In genomic region chr11:6646631-6647281, GRCh38 we compare ENCODE assay signal across 8 cellular contexts. TPM values are rescaled to one million over a fixed set of nuclear protein-coding genes. Genes with fewer than 3 reads are reported as not detected.
A peak's percentile ranks its signal among the peaks of the same experiment; 100 is the strongest.
DNase-seq lines count a peak whose midpoint lies in the region; ATAC-seq, FAIRE-seq and TF ChIP-seq lines count a peak whose summit lies in the region.

No MANE protein-coding gene starts in this region.

- H3K79me1 ChIP-seq in IMR-90 (ENCODE audit: low read depth in 1 of 2, low read length in 2 of 2), result peaks cover 5 to 40% of the 10 kb centered on the region in 2 experiments; a peak in 3 of 4 replicates

- ATAC-seq in GM21526 (IDR thresholded peaks at IDR 0.05; ENCODE audit: low FRiP score, unreplicated experiment) (peak; percentile 86), IMR-90 (ENCODE audit: low read depth) (peak; percentile 60)

- H3K4me1 ChIP-seq in IMR-90 (ENCODE audit: control insufficient read depth, insufficient read depth, low read length), result peaks cover 16% of the 10 kb centered on the region
- peaks cover 22% of the 10 kb centered on the region for H3K4me1 ChIP-seq in astrocyte (ENCODE audit: insufficient read depth, low read length)
- peaks cover 26% of the 10 kb centered on the region for H3K4me1 ChIP-seq in mesodermal cell (ENCODE audit: control insufficient read depth, insufficient read depth, low read length, poor library complexity, severe bottlenecking)

- H2AFZ ChIP-seq in IMR-90 (replicated peaks; ENCODE audit: low read length, poor library complexity) (peak overlapping the region; percentile 83), astrocyte (ENCODE audit: low read depth, low read length) (peak overlapping the region; percentile 26)

- H3K4me3 ChIP-seq in GM12864 (ENCODE audit: low read depth, low read length) (no peak overlapping the region), IMR-90 (ENCODE audit: insufficient read depth, low read depth, low read length) (no peak overlapping the region), astrocyte (ENCODE audit: insufficient read depth, low read depth, low read length) (peak overlapping the region; percentile 28), mesodermal cell (ENCODE audit: extremely low read depth, insufficient read depth, low read length, poor library complexity, severe bottlenecking) (no peak overlapping the region)

- H4K20me1 ChIP-seq in IMR-90 (ENCODE audit: insufficient read depth, low read length) (peaks cover 5% of the 10 kb centered on the region; the same call in 1 of the 2 replicates), astrocyte (ENCODE audit: insufficient read depth, low read length) (peaks cover 19% of the 10 kb centered on the region)

- peaks cover 26% of the 10 kb centered on the region for H3K9me1 ChIP-seq in IMR-90 (ENCODE audit: insufficient read depth, low read length)

- H3K23ac ChIP-seq in IMR-90 (ENCODE audit: low read depth, low read length), result peak overlapping the region; percentile 86; the same call in 1 of the 2 replicates

- peaks cover 2% of the 10 kb centered on the region for H3K9me3 Mint-ChIP-seq in astrocyte (ENCODE audit: unreplicated experiment)
- H3K9me3 Mint-ChIP-seq in Calu3 (ENCODE audit: low read depth, unreplicated experiment), result no peaks in the 10 kb centered on the region

- peak overlapping the region; percentile 9; the same call in 1 of the 2 replicates for H3K27ac ChIP-seq in IMR-90 (ENCODE audit: insufficient read depth, low read length)
- H3K27ac ChIP-seq in astrocyte (ENCODE audit: low read depth, low read length), result no peak overlapping the region
- peak overlapping the region; percentile 20 for H3K27ac ChIP-seq in mesodermal cell (ENCODE audit: low read depth, low read length, severe bottlenecking)

- no peak for TF ChIP-seq POLR2A in IMR-90 (IDR thresholded peaks at IDR 0.05; ENCODE audit: low read depth, low read length)

- H2AK9ac ChIP-seq in IMR-90 (replicated peaks; ENCODE audit: low read depth, low read length, poor library complexity), result peak overlapping the region; percentile 86

- POLR2A ChIA-PET in IMR-90 (lab: Charles Lee; ENCODE audit: unreplicated experiment), result no interaction called here

- H3K27me3 Mint-ChIP-seq in astrocyte (ENCODE audit: low read depth, unreplicated experiment) (peaks cover 7% of the 10 kb centered on the region), Calu3 (ENCODE audit: unreplicated experiment) (no peaks in the 10 kb centered on the region)

- H3K18ac ChIP-seq in IMR-90 (ENCODE audit: low read depth, low read length), result peak overlapping the region; percentile 68

- H3K27me3 ChIP-seq in IMR-90 (ENCODE audit: control insufficient read depth, insufficient read depth, low read length) (0 out of 2 replicates have a peak, but pooled peaks cover 3% of the 10 kb centered on the region), astrocyte (ENCODE audit: insufficient read depth, low read length) (peaks cover 23% of the 10 kb centered on the region)

- H3K4me3 Mint-ChIP-seq in astrocyte (ENCODE audit: unreplicated experiment) (no peak overlapping the region), Calu3 (ENCODE audit: low read depth, unreplicated experiment) (no peak overlapping the region)

- H3K9ac ChIP-seq in IMR-90 (ENCODE audit: low read depth, low read length), result no peak overlapping the region
- H3K9ac ChIP-seq in astrocyte (ENCODE audit: low read length), result no peak overlapping the region

- H3K36me3 Mint-ChIP-seq in astrocyte (ENCODE audit: low read depth, unreplicated experiment) (no peaks in the 10 kb centered on the region), Calu3 (ENCODE audit: insufficient read depth, unreplicated experiment) (no peaks in the 10 kb centered on the region)

- H2AK5ac ChIP-seq in IMR-90 (ENCODE audit: low read depth, low read length), result peak overlapping the region; percentile 88

- intact Hi-C loops in IMR-90 (cut with micrococcal nuclease), result no loop called here
- intact Hi-C loops in Calu3 (cut with micrococcal nuclease; ENCODE audit: unreplicated experiment), result no loop called here

- H3K56ac ChIP-seq in IMR-90 (ENCODE audit: extremely low read depth, insufficient read depth, low read length), result peak overlapping the region; percentile 35; the same call in 1 of the 2 replicates

- peak overlapping the region; percentile 81 for H2BK120ac ChIP-seq in IMR-90 (ENCODE audit: low read depth, low read length)

- in situ Hi-C loops in IMR-90 (cut with MboI; ENCODE audit: low sequenced_read_pairs), result no loop called here

- H3K36me3 ChIP-seq in IMR-90 (ENCODE audit: control insufficient read depth, insufficient read depth, low read length) (peaks cover 4% of the 10 kb centered on the region; the same call in 1 of the 2 replicates), astrocyte (ENCODE audit: insufficient read depth, low read length) (no peaks in the 10 kb centered on the region), mesodermal cell (ENCODE audit: control insufficient read depth, insufficient read depth, low read length) (peaks cover 38% of the 10 kb centered on the region)

- peak overlapping the region; percentile 12 for H2BK5ac ChIP-seq in IMR-90 (ENCODE audit: low read depth, low read length, poor library complexity, severe bottlenecking)

- H3K4me1 Mint-ChIP-seq in astrocyte (ENCODE audit: low read depth, unreplicated experiment), result no peaks in the 10 kb centered on the region
- no peaks in the 10 kb centered on the region for H3K4me1 Mint-ChIP-seq in Calu3 (ENCODE audit: low read depth, unreplicated experiment)

- H4K8ac ChIP-seq in IMR-90 (ENCODE audit: low read depth in 2 of 2, low read length in 2 of 2), result peak overlapping the region; percentile 47 to 94; a peak in 3 of 4 replicates

- no peak for TF ChIP-seq CTCF in GM12864 (IDR thresholded peaks at IDR 0.05; ENCODE audit: low read depth, low read length, missing control alignments)
- TF ChIP-seq CTCF in IMR-90 (conservative IDR thresholded peaks at IDR 0.05; ENCODE audit: low read depth, low read length), result no peak
- TF ChIP-seq CTCF in astrocyte (IDR thresholded peaks at IDR 0.05; ENCODE audit: insufficient read depth, low read depth, low read length), result no peak
- no peak for TF ChIP-seq CTCF in Calu3 (IDR thresholded peaks at IDR 0.05; ENCODE audit: unreplicated experiment)

- WGBS in IMR-90 (ENCODE audit: extremely low coverage in 2 of 2, insufficient read length in 1 of 2), 2 experiments, result no CpG with 5 or more reads among the region's 7 CpGs
- 80 to 90% methylated on average over 2 to 3 of the region's 7 CpGs for WGBS in mesodermal cell (ENCODE audit: insufficient coverage in 2 of 2), 2 experiments

- no peaks in the 10 kb centered on the region for H3K79me2 ChIP-seq in astrocyte (ENCODE audit: insufficient read depth, low read length)

- H4K5ac ChIP-seq in IMR-90 (ENCODE audit: low read depth, low read length), result peak overlapping the region; percentile 28

- H3K27ac Mint-ChIP-seq in astrocyte (ENCODE audit: unreplicated experiment) (no peak overlapping the region), Calu3 (ENCODE audit: unreplicated experiment) (no peak overlapping the region)

- peak overlapping the region; percentile 1; the same call in 1 of the 2 replicates for H3K4me2 ChIP-seq in IMR-90 (ENCODE audit: low read depth, low read length)
- peak overlapping the region; percentile 73 for H3K4me2 ChIP-seq in astrocyte (ENCODE audit: low read length)

- peak overlapping the region; percentile 64 for H3K14ac ChIP-seq in IMR-90 (replicated peaks; ENCODE audit: low read depth, low read length)

- peak overlapping the region; percentile 18; the same call in 1 of the 3 replicates for H2BK15ac ChIP-seq in IMR-90 (ENCODE audit: low read depth, low read length)

- no peak for TF ChIP-seq RAD21 in IMR-90 (IDR thresholded peaks at IDR 0.05; ENCODE audit: low read length)

- CTCF ChIA-PET in IMR-90 (lab: Yijun Ruan, JAX), result no interaction called here
- CTCF ChIA-PET in Calu3 (lab: Charles Lee), result no interaction called here

- BruUV-seq in IMR-90 (replicated peaks; lab: Mats Ljungman, UMichigan), result no TSS peak
- no TSS peak for BruUV-seq in Calu3 (replicated peaks; lab: Mats Ljungman, UMichigan)

- FAIRE-seq in astrocyte (lab: Jason Lieb, UNC), result no peak

- H3K4ac ChIP-seq in IMR-90 (ENCODE audit: low read depth, low read length), result peak overlapping the region; percentile 83

- dilution Hi-C loops in IMR-90 (cut with HindIII; ENCODE audit: low sequenced_read_pairs, unreplicated experiment), result no loop called here

- H2BK20ac ChIP-seq in IMR-90 (ENCODE audit: low read depth, low read length), result peak overlapping the region; percentile 75

- no peaks in the 10 kb centered on the region for H3K9me3 ChIP-seq in IMR-90 (ENCODE audit: control insufficient read depth, insufficient read depth, low read length)
- no peaks in the 10 kb centered on the region for H3K9me3 ChIP-seq in astrocyte (ENCODE audit: insufficient read depth, low read depth, low read length)
- no peaks in the 10 kb centered on the region for H3K9me3 ChIP-seq in mesodermal cell (ENCODE audit: control insufficient read depth, low read length)

- DNase-seq in GM12864 (ENCODE audit: low read depth), result peak; percentile 46
- DNase-seq in IMR-90, result peak; percentile 60
- DNase-seq in astrocyte (ENCODE audit: low read depth), result no peak
- DNase-seq in OCI-M2 (lab: John Stamatoyannopoulos, UW; ENCODE audit: unreplicated experiment), result no peak
- DNase-seq in Calu3, result no peak
- no peak for DNase-seq in NCI-H2196 treated with DMSO at 0.1 percent for 48 hours (lab: John Stamatoyannopoulos, UW; ENCODE audit: unreplicated experiment)

- H4K91ac ChIP-seq in IMR-90 (ENCODE audit: insufficient read depth, low read depth, low read length), result peak overlapping the region; percentile 85

RNA-seq across cellular contexts. Expression of gene DCHS1, which starts 8.9 kb away (rescaled TPM):
- total RNA-seq in IMR-90 (2012; rRNA removed) (1.4 and 1.7 TPM in 2 replicates), astrocyte (7.7 and 8.4 TPM in 2 replicates), Calu3 (2022) (0.02 TPM in 1 of 2 replicates, not detected in the other)
- polyA plus RNA-seq in IMR-90 (2012; rRNA removed), result 3.3 and 3.8 TPM in 2 replicates
- polyA plus RNA-seq in IMR-90 (2012; cell fraction: cytosol; rRNA removed), result 2.0 and 3.8 TPM in 2 replicates
- 6.7 and 13.0 TPM in 2 replicates for polyA plus RNA-seq in IMR-90 (2012; cell fraction: nucleus; rRNA removed; ENCODE audit: low replicate concordance)
- polyA plus RNA-seq in mesodermal cell (2013, experiment 1 of 2), result 61.7 TPM
- 45.3 TPM for polyA plus RNA-seq in mesodermal cell (2013, experiment 2 of 2)

RNA-seq across cellular contexts. Expression of gene TPP1, which starts 27.5 kb away (rescaled TPM):
- total RNA-seq in IMR-90 (2012; rRNA removed) (16.7 and 33.5 TPM in 2 replicates), astrocyte (43.4 and 58.3 TPM in 2 replicates), Calu3 (2022) (70.6 and 71.5 TPM in 2 replicates)
- 66.2 and 108 TPM in 2 replicates for polyA plus RNA-seq in IMR-90 (2012; rRNA removed)
- 41.8 and 75.0 TPM in 2 replicates for polyA plus RNA-seq in IMR-90 (2012; cell fraction: cytosol; rRNA removed)
- polyA plus RNA-seq in IMR-90 (2012; cell fraction: nucleus; rRNA removed; ENCODE audit: low replicate concordance), result 76.6 and 101 TPM in 2 replicates
- polyA plus RNA-seq in mesodermal cell (2013, experiment 1 of 2), result 66.1 TPM
- 56.8 TPM for polyA plus RNA-seq in mesodermal cell (2013, experiment 2 of 2)

RNA-seq across cellular contexts. Expression of gene TAF10, which starts 34.7 kb away (rescaled TPM):
- total RNA-seq in IMR-90 (2012; rRNA removed) (18.6 and 24.4 TPM in 2 replicates), astrocyte (111 and 113 TPM in 2 replicates), Calu3 (2022) (175 and 187 TPM in 2 replicates)
- 132 and 180 TPM in 2 replicates for polyA plus RNA-seq in IMR-90 (2012; rRNA removed)
- 73.3 and 76.1 TPM in 2 replicates for polyA plus RNA-seq in IMR-90 (2012; cell fraction: cytosol; rRNA removed)
- polyA plus RNA-seq in IMR-90 (2012; cell fraction: nucleus; rRNA removed; ENCODE audit: low replicate concordance), result 71.9 and 78.4 TPM in 2 replicates
- 229 TPM for polyA plus RNA-seq in mesodermal cell (2013, experiment 1 of 2)
- polyA plus RNA-seq in mesodermal cell (2013, experiment 2 of 2), result 198 TPM

RNA-seq across cellular contexts. Expression of gene MRPL17, which starts 36.4 kb away (rescaled TPM):
- total RNA-seq in IMR-90 (2012; rRNA removed) (65.8 and 70.3 TPM in 2 replicates), astrocyte (89.2 and 89.9 TPM in 2 replicates), Calu3 (2022) (78.2 and 84.0 TPM in 2 replicates)
- polyA plus RNA-seq in IMR-90 (2012; rRNA removed), result 85.2 and 97.5 TPM in 2 replicates
- polyA plus RNA-seq in IMR-90 (2012; cell fraction: cytosol; rRNA removed), result 62.0 and 80.4 TPM in 2 replicates
- polyA plus RNA-seq in IMR-90 (2012; cell fraction: nucleus; rRNA removed; ENCODE audit: low replicate concordance), result 19.4 and 28.9 TPM in 2 replicates
- 58.0 TPM for polyA plus RNA-seq in mesodermal cell (2013, experiment 1 of 2)
- polyA plus RNA-seq in mesodermal cell (2013, experiment 2 of 2), result 48.8 TPM

RNA-seq across cellular contexts. Expression of gene ILK, which starts 43.2 kb away (rescaled TPM):
- 272 and 339 TPM in 2 replicates for total RNA-seq in IMR-90 (2012; rRNA removed)
- polyA plus RNA-seq in IMR-90 (2012; rRNA removed), result 367 and 389 TPM in 2 replicates
- polyA plus RNA-seq in IMR-90 (2012; cell fraction: cytosol; rRNA removed), result 266 and 365 TPM in 2 replicates
- 346 and 590 TPM in 2 replicates for polyA plus RNA-seq in IMR-90 (2012; cell fraction: nucleus; rRNA removed; ENCODE audit: low replicate concordance)
- total RNA-seq in astrocyte, result 209 and 218 TPM in 2 replicates
- polyA plus RNA-seq in mesodermal cell (2013, experiment 1 of 2), result 226 TPM
- polyA plus RNA-seq in mesodermal cell (2013, experiment 2 of 2), result 200 TPM
- total RNA-seq in Calu3 (2022), result 85.7 and 87.0 TPM in 2 replicates

Comparison
In these comparisons a context has a peak if more than half of its experiments do, and no peak if none do; other contexts are left out.
1. DNase-seq: peak in GM12864 (single experiment) and IMR-90 (single experiment); none in astrocyte (single experiment), OCI-M2 (single experiment), Calu3 (single experiment) and NCI-H2196 treated with DMSO at 0.1 percent for 48 hours (single experiment).